ENCODE assay signal across 32 cellular contexts in genomic region chr2:214753455-214753854, GRCh38.
"Had no signal": no experiment of that assay in that cellular context is flagged by ENCODE, and none has a peak within 500 bp of the region (broad histone marks: within the 10 kb centered on the region; RNA-seq: fewer than 3 reads in every experiment).

No MANE protein-coding gene starts in this region.

- H3K27me3 ChIP-seq: brain microvascular endothelial cell, dorsolateral prefrontal cortex, heart left ventricle had no signal

- DNase-seq: activated B cell treated with CpG ODN at 0.5 μM for 24 hours; activated CD4-positive, alpha-beta T cell treated with anti-CD3 and anti-CD28 coated beads for 48 hours; activated CD4-positive, alpha-beta T cell treated with anti-CD3 and anti-CD28 coated beads, Interleukin-2, amount 50 U/mL, for 1 hour; activated CD4-positive, alpha-beta T cell treated with anti-CD3 and anti-CD28 coated beads, Interleukin-2, amount 50 U/mL, for 48 hours; activated CD8-positive, alpha-beta memory T cell treated with anti-CD3 and anti-CD28 coated beads for 24 hours; activated CD8-positive, alpha-beta T cell treated with anti-CD3 and anti-CD28 coated beads for 36 hours; activated effector memory CD4-positive, alpha-beta T cell treated with Interleukin-2 at 50 U/mL for 16 hours; activated gamma-delta T cell treated with Interleukin-2 at 50 U/mL for 16 hours; activated naive CD4-positive, alpha-beta T cell treated with anti-CD3 and anti-CD28 coated beads, Interleukin-2, amount 50 U/mL, for 16 hours; activated naive CD4-positive, alpha-beta T cell treated with Interleukin-2 at 50 U/mL for 16 hours; activated T-cell treated with anti-CD3 and anti-CD28 coated beads, Interleukin-2, amount 50 U/mL, for 4 hours; amniotic stem cell; anterior cingulate cortex; brain microvascular endothelial cell; dorsolateral prefrontal cortex; effector memory CD4-positive, alpha-beta T cell; endodermal cell; foreskin fibroblast; heart left ventricle; T-helper 17 cell; T1000; WERI-Rb-1 had no signal

- H3K4me3 ChIP-seq: coronary artery, dorsolateral prefrontal cortex, heart left ventricle had no signal

- H3K9me3 Mint-ChIP-seq: activated B cell treated with CpG ODN at 0.5 μM for 24 hours; activated CD8-positive, alpha-beta T cell treated with anti-CD3 and anti-CD28 coated beads for 36 hours; activated T-cell treated with anti-CD3 and anti-CD28 coated beads, Interleukin-2, amount 50 U/mL, for 4 hours; activated T-helper 17 cell treated with anti-CD3 and anti-CD28 coated beads, Interleukin-2, amount 50 U/mL, for 72 hours; central memory CD8-positive, alpha-beta T cell; dendritic cell treated with granulocyte-macrophage colony-stimulating factor and Interleukin-4, amounts not matched to agents 40 ng/mL and 50 ng/mL, for 4 days; endodermal cell; T-helper 2 cell treated with Interferon-gamma antibody and Interleukin-4, amounts not matched to agents 5 μg/mL and 100 μg/mL, for 36 hours had no signal

- H3K9me3 ChIP-seq: heart left ventricle had no signal

- H3K4me3 Mint-ChIP-seq: activated B cell treated with CpG ODN at 0.5 μM for 24 hours; activated CD8-positive, alpha-beta T cell treated with anti-CD3 and anti-CD28 coated beads for 36 hours; activated naive CD8-positive, alpha-beta T cell; activated T-cell treated with anti-CD3 and anti-CD28 coated beads, Interleukin-2, amount 50 U/mL, for 4 hours; activated T-helper 17 cell treated with anti-CD3 and anti-CD28 coated beads, Interleukin-2, amount 50 U/mL, for 72 hours; central memory CD8-positive, alpha-beta T cell; dendritic cell treated with granulocyte-macrophage colony-stimulating factor and Interleukin-4, amounts not matched to agents 40 ng/mL and 50 ng/mL, for 4 days; endodermal cell; T-helper 17 cell; T-helper 2 cell treated with Interferon-gamma antibody and Interleukin-4, amounts not matched to agents 5 μg/mL and 100 μg/mL, for 36 hours had no signal

- H3K4me1 Mint-ChIP-seq: activated T-helper 17 cell treated with anti-CD3 and anti-CD28 coated beads, Interleukin-2, amount 50 U/mL, for 72 hours had no signal

- ATAC-seq: activated CD4-positive, CD25-positive, alpha-beta regulatory T cell treated with anti-CD3 and anti-CD28 coated beads, Interleukin-2, amount 50 U/mL, for 24 hours; activated CD8-positive, alpha-beta T cell treated with anti-CD3 and anti-CD28 coated beads for 36 hours; activated T-cell treated with anti-CD3 and anti-CD28 coated beads, Interleukin-2, amount 50 U/mL, for 4 hours; activated T-helper 17 cell treated with anti-CD3 and anti-CD28 coated beads, Interleukin-2, amount 50 U/mL, for 72 hours; esophagus mucosa; heart left ventricle; T-helper 17 cell had no signal

- H3K27ac Mint-ChIP-seq: activated B cell treated with CpG ODN at 0.5 μM for 24 hours; activated CD8-positive, alpha-beta T cell treated with anti-CD3 and anti-CD28 coated beads for 36 hours; activated naive CD8-positive, alpha-beta T cell; activated T-helper 17 cell treated with anti-CD3 and anti-CD28 coated beads, Interleukin-2, amount 50 U/mL, for 72 hours; dendritic cell treated with granulocyte-macrophage colony-stimulating factor and Interleukin-4, amounts not matched to agents 40 ng/mL and 50 ng/mL, for 4 days; endodermal cell; T-helper 17 cell; T-helper 2 cell treated with Interferon-gamma antibody and Interleukin-4, amounts not matched to agents 5 μg/mL and 100 μg/mL, for 36 hours had no signal

- H3K27ac ChIP-seq: brain microvascular endothelial cell, coronary artery, dorsolateral prefrontal cortex, heart left ventricle, WERI-Rb-1 had no signal

- H3K27me3 Mint-ChIP-seq: activated B cell treated with CpG ODN at 0.5 μM for 24 hours; activated CD8-positive, alpha-beta T cell treated with anti-CD3 and anti-CD28 coated beads for 36 hours; activated naive CD8-positive, alpha-beta T cell; activated T-helper 17 cell treated with anti-CD3 and anti-CD28 coated beads, Interleukin-2, amount 50 U/mL, for 72 hours; central memory CD8-positive, alpha-beta T cell; dendritic cell treated with granulocyte-macrophage colony-stimulating factor and Interleukin-4, amounts not matched to agents 40 ng/mL and 50 ng/mL, for 4 days; T-helper 17 cell had no signal

- H3K36me3 ChIP-seq: brain microvascular endothelial cell had no signal

- FAIRE-seq: bronchial epithelial cell, frontal cortex had no signal
